1 cellular context compared by ENCODE assay signal in the genomic region with DNA sequence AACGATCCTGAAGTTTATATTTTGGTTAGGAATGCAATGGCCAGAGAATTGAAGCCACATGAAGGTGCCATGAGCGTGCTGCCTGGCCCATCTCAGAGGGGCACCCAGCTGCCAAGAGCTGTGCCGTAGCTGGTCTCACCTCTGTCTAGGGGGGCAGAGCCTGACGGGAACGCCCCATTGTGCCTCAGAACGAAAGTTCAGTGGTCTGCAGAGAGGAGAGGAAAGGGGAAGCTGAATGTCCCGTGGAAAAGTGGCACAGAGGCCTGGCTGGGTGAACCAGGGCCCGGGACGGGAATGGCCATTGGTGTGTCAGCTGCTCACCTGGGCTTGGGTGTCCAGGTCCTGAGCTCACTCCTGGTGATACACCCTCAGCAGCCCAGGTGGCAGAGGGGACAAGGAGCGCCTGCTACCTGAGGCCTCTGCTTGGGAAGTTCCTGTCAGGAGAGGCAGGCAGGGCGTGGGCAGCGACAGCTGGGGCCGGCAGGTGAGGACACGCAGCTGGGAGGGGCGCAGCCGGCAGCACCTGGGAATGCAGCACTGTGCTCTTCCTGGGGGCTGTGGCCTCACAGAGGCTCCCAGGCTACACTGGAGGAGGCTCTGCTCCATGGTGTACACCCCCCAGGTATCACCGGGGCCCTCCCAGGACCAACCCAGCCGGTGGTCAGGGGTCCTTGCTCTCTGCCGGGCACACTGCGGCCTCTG.
A peak's percentile ranks its signal among the peaks of the same experiment; 100 is the strongest.
TF ChIP-seq lines count a peak whose summit lies in the region.

No MANE protein-coding gene starts in this region.

TF ChIP-seq in GM12878, 131 proteins besides CTCF, POLR2A, EP300 and RAD21 (continued from another document and continues in another):
- TF ChIP-seq, protein P1, sequence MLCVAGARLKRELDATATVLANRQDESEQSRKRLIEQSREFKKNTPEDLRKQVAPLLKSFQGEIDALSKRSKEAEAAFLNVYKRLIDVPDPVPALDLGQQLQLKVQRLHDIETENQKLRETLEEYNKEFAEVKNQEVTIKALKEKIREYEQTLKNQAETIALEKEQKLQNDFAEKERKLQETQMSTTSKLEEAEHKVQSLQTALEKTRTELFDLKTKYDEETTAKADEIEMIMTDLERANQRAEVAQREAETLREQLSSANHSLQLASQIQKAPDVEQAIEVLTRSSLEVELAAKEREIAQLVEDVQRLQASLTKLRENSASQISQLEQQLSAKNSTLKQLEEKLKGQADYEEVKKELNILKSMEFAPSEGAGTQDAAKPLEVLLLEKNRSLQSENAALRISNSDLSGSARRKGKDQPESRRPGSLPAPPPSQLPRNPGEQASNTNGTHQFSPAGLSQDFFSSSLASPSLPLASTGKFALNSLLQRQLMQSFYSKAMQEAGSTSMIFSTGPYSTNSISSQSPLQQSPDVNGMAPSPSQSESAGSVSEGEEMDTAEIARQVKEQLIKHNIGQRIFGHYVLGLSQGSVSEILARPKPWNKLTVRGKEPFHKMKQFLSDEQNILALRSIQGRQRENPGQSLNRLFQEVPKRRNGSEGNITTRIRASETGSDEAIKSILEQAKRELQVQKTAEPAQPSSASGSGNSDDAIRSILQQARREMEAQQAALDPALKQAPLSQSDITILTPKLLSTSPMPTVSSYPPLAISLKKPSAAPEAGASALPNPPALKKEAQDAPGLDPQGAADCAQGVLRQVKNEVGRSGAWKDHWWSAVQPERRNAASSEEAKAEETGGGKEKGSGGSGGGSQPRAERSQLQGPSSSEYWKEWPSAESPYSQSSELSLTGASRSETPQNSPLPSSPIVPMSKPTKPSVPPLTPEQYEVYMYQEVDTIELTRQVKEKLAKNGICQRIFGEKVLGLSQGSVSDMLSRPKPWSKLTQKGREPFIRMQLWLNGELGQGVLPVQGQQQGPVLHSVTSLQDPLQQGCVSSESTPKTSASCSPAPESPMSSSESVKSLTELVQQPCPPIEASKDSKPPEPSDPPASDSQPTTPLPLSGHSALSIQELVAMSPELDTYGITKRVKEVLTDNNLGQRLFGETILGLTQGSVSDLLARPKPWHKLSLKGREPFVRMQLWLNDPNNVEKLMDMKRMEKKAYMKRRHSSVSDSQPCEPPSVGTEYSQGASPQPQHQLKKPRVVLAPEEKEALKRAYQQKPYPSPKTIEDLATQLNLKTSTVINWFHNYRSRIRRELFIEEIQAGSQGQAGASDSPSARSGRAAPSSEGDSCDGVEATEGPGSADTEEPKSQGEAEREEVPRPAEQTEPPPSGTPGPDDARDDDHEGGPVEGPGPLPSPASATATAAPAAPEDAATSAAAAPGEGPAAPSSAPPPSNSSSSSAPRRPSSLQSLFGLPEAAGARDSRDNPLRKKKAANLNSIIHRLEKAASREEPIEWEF (IDR thresholded peaks at IDR 0.05; ENCODE audit: insufficient replicate concordance, low read depth, low read length), result no peak
- no peak for TF ChIP-seq RBBP5 (conservative IDR thresholded peaks at IDR 0.05)
- TF ChIP-seq, protein P2, sequence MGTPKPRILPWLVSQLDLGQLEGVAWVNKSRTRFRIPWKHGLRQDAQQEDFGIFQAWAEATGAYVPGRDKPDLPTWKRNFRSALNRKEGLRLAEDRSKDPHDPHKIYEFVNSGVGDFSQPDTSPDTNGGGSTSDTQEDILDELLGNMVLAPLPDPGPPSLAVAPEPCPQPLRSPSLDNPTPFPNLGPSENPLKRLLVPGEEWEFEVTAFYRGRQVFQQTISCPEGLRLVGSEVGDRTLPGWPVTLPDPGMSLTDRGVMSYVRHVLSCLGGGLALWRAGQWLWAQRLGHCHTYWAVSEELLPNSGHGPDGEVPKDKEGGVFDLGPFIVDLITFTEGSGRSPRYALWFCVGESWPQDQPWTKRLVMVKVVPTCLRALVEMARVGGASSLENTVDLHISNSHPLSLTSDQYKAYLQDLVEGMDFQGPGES (IDR thresholded peaks at IDR 0.05), result no peak
- no peak for TF ChIP-seq POLR2AphosphoS5 (IDR thresholded peaks at IDR 0.05; ENCODE audit: low read length)
- no peak for TF ChIP-seq SRF (IDR thresholded peaks at IDR 0.05; ENCODE audit: low read depth in 2 of 2, low read length in 2 of 2)
- TF ChIP-seq, protein P3, sequence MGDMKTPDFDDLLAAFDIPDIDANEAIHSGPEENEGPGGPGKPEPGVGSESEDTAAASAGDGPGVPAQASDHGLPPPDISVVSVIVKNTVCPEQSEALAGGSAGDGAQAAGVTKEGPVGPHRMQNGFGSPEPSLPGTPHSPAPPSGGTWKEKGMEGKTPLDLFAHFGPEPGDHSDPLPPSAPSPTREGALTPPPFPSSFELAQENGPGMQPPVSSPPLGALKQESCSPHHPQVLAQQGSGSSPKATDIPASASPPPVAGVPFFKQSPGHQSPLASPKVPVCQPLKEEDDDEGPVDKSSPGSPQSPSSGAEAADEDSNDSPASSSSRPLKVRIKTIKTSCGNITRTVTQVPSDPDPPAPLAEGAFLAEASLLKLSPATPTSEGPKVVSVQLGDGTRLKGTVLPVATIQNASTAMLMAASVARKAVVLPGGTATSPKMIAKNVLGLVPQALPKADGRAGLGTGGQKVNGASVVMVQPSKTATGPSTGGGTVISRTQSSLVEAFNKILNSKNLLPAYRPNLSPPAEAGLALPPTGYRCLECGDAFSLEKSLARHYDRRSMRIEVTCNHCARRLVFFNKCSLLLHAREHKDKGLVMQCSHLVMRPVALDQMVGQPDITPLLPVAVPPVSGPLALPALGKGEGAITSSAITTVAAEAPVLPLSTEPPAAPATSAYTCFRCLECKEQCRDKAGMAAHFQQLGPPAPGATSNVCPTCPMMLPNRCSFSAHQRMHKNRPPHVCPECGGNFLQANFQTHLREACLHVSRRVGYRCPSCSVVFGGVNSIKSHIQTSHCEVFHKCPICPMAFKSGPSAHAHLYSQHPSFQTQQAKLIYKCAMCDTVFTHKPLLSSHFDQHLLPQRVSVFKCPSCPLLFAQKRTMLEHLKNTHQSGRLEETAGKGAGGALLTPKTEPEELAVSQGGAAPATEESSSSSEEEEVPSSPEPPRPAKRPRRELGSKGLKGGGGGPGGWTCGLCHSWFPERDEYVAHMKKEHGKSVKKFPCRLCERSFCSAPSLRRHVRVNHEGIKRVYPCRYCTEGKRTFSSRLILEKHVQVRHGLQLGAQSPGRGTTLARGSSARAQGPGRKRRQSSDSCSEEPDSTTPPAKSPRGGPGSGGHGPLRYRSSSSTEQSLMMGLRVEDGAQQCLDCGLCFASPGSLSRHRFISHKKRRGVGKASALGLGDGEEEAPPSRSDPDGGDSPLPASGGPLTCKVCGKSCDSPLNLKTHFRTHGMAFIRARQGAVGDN (IDR thresholded peaks at IDR 0.05), result no peak
- peak; percentile 33; the same call in 1 of the 2 replicates for TF ChIP-seq SPI1 (IDR thresholded peaks at IDR 0.05; ENCODE audit: borderline replicate concordance, insufficient read depth, low read depth, low read length)
- TF ChIP-seq, protein P4, sequence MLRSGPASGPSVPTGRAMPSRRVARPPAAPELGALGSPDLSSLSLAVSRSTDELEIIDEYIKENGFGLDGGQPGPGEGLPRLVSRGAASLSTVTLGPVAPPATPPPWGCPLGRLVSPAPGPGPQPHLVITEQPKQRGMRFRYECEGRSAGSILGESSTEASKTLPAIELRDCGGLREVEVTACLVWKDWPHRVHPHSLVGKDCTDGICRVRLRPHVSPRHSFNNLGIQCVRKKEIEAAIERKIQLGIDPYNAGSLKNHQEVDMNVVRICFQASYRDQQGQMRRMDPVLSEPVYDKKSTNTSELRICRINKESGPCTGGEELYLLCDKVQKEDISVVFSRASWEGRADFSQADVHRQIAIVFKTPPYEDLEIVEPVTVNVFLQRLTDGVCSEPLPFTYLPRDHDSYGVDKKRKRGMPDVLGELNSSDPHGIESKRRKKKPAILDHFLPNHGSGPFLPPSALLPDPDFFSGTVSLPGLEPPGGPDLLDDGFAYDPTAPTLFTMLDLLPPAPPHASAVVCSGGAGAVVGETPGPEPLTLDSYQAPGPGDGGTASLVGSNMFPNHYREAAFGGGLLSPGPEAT (IDR thresholded peaks at IDR 0.05; ENCODE audit: low read depth), result peak; percentile 37; the same call in 1 of the 2 replicates
- 0 out of 2 replicates have a peak, but pooled peaks have one; percentile 13 for TF ChIP-seq CHD2 (IDR thresholded peaks at IDR 0.05; ENCODE audit: borderline replicate concordance, low read depth, low read length)
- TF ChIP-seq RAD51 (IDR thresholded peaks at IDR 0.05), result no peak
- TF ChIP-seq, protein P5, sequence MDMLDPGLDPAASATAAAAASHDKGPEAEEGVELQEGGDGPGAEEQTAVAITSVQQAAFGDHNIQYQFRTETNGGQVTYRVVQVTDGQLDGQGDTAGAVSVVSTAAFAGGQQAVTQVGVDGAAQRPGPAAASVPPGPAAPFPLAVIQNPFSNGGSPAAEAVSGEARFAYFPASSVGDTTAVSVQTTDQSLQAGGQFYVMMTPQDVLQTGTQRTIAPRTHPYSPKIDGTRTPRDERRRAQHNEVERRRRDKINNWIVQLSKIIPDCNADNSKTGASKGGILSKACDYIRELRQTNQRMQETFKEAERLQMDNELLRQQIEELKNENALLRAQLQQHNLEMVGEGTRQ (IDR thresholded peaks at IDR 0.05; ENCODE audit: borderline replicate concordance, low read depth, low read length), result no peak
- no peak for TF ChIP-seq HDAC6 (IDR thresholded peaks at IDR 0.05; ENCODE audit: unreplicated experiment)
- TF ChIP-seq SP1 (IDR thresholded peaks at IDR 0.05; ENCODE audit: low read depth, low read length), result no peak
- TF ChIP-seq ZNF217 (IDR thresholded peaks at IDR 0.05), result no peak
- TF ChIP-seq RELA (IDR thresholded peaks at IDR 0.05; ENCODE audit: borderline replicate concordance, partially characterized antibody), result no peak
- no peak for TF ChIP-seq NFYA (IDR thresholded peaks at IDR 0.05; ENCODE audit: borderline replicate concordance, low read depth, low read length)
- TF ChIP-seq, protein P6, sequence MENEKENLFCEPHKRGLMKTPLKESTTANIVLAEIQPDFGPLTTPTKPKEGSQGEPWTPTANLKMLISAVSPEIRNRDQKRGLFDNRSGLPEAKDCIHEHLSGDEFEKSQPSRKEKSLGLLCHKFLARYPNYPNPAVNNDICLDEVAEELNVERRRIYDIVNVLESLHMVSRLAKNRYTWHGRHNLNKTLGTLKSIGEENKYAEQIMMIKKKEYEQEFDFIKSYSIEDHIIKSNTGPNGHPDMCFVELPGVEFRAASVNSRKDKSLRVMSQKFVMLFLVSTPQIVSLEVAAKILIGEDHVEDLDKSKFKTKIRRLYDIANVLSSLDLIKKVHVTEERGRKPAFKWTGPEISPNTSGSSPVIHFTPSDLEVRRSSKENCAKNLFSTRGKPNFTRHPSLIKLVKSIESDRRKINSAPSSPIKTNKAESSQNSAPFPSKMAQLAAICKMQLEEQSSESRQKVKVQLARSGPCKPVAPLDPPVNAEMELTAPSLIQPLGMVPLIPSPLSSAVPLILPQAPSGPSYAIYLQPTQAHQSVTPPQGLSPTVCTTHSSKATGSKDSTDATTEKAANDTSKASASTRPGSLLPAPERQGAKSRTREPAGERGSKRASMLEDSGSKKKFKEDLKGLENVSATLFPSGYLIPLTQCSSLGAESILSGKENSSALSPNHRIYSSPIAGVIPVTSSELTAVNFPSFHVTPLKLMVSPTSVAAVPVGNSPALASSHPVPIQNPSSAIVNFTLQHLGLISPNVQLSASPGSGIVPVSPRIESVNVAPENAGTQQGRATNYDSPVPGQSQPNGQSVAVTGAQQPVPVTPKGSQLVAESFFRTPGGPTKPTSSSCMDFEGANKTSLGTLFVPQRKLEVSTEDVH (IDR thresholded peaks at IDR 0.05; ENCODE audit: low read depth, partially characterized antibody), result no peak
- TF ChIP-seq MYB (IDR thresholded peaks at IDR 0.05; ENCODE audit: borderline replicate concordance, low read depth, low read length), result no peak
- no peak for TF ChIP-seq ESRRA (IDR thresholded peaks at IDR 0.05; ENCODE audit: low read length)
- TF ChIP-seq NRF1 (conservative IDR thresholded peaks at IDR 0.05; ENCODE audit: low read depth, low read length), result no peak
- TF ChIP-seq IRF4 (IDR thresholded peaks at IDR 0.05; ENCODE audit: low read depth, low read length), result no peak
- TF ChIP-seq DPF2 (IDR thresholded peaks at IDR 0.05), result peak; percentile 79; the same call in 1 of the 2 replicates
- no peak for TF ChIP-seq YY1 (IDR thresholded peaks at IDR 0.05; ENCODE audit: low read depth, low read length)
- TF ChIP-seq, protein P7, sequence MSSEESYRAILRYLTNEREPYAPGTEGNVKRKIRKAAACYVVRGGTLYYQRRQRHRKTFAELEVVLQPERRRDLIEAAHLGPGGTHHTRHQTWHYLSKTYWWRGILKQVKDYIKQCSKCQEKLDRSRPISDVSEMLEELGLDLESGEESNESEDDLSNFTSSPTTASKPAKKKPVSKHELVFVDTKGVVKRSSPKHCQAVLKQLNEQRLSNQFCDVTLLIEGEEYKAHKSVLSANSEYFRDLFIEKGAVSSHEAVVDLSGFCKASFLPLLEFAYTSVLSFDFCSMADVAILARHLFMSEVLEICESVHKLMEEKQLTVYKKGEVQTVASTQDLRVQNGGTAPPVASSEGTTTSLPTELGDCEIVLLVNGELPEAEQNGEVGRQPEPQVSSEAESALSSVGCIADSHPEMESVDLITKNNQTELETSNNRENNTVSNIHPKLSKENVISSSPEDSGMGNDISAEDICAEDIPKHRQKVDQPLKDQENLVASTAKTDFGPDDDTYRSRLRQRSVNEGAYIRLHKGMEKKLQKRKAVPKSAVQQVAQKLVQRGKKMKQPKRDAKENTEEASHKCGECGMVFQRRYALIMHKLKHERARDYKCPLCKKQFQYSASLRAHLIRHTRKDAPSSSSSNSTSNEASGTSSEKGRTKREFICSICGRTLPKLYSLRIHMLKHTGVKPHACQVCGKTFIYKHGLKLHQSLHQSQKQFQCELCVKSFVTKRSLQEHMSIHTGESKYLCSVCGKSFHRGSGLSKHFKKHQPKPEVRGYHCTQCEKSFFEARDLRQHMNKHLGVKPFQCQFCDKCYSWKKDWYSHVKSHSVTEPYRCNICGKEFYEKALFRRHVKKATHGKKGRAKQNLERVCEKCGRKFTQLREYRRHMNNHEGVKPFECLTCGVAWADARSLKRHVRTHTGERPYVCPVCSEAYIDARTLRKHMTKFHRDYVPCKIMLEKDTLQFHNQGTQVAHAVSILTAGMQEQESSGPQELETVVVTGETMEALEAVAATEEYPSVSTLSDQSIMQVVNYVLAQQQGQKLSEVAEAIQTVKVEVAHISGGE (CRISPR knock-in tag; IDR thresholded peaks at IDR 0.05), result no peak
- no peak for TF ChIP-seq MEF2A (IDR thresholded peaks at IDR 0.05; ENCODE audit: insufficient read depth, low read depth, low read length)
- no peak for TF ChIP-seq CREB1 (IDR thresholded peaks at IDR 0.05; ENCODE audit: low read depth)
- no peak for TF ChIP-seq LARP7 (IDR thresholded peaks at IDR 0.05)
- peak; percentile 90 for TF ChIP-seq IKZF1 (conservative IDR thresholded peaks at IDR 0.05)
- TF ChIP-seq SMAD1 (IDR thresholded peaks at IDR 0.05; ENCODE audit: low read depth, partially characterized antibody), result no peak
- peak; percentile 58; the same call in 1 of the 2 replicates for TF ChIP-seq GATAD2B (conservative IDR thresholded peaks at IDR 0.05; ENCODE audit: low read depth)
- TF ChIP-seq SMARCA5 (IDR thresholded peaks at IDR 0.05), result no peak
- TF ChIP-seq BHLHE40 (IDR thresholded peaks at IDR 0.05; ENCODE audit: borderline replicate concordance in 1 of 2, low read depth in 2 of 2, low read length in 1 of 2), result peak in 1 of 2 experiments; percentile 55; a peak in 1 of 4 replicates
- no peak for TF ChIP-seq CBX3 (IDR thresholded peaks at IDR 0.05; ENCODE audit: borderline replicate concordance, low read depth)
- TF ChIP-seq IKZF2 (IDR thresholded peaks at IDR 0.05), result peak; percentile 84 to 88
- no peak for TF ChIP-seq PAX8 (IDR thresholded peaks at IDR 0.05)
- 0 out of 2 replicates have a peak, but pooled peaks have one; percentile 8 for TF ChIP-seq RUNX3 (IDR thresholded peaks at IDR 0.05; ENCODE audit: low read length)
- TF ChIP-seq, protein P8, sequence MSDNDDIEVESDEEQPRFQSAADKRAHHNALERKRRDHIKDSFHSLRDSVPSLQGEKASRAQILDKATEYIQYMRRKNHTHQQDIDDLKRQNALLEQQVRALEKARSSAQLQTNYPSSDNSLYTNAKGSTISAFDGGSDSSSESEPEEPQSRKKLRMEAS (IDR thresholded peaks at IDR 0.05; ENCODE audit: low read depth, low read length), result no peak
- no peak for TF ChIP-seq CREM (IDR thresholded peaks at IDR 0.05; ENCODE audit: low read depth)
- TF ChIP-seq STAT1 (conservative IDR thresholded peaks at IDR 0.05), result no peak
